22 cellular contexts compared by ENCODE assay signal in the genomic region with DNA sequence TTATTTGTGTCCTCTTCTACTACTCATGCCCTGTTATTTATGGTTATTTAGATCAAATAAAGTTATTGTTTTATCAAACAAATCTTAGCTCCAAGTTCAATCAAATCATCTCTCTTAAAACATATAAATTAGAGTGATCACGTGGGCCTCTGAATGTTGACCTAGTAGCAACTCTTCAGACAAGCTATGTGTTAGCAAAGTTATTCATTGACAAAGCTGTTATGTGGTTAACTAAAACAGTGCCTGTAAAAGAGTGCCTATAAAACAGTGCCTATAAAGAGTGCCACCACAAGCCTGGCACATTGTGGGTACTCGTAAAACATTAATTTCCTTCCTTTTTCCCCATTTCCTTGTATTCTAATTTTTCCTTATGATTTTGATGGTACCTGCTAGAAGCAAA.
"Had no signal": no experiment of that assay in that cellular context is flagged by ENCODE, and none has a peak within 500 bp of the region (broad histone marks: within the 10 kb centered on the region; RNA-seq: fewer than 3 reads in every experiment).

No MANE protein-coding gene starts in this region.

- H3K36me3 ChIP-seq: cardiac muscle cell, sigmoid colon, transverse colon, vagina had no signal

- H3K9me3 ChIP-seq: sigmoid colon, transverse colon, vagina had no signal

- H3K27me3 ChIP-seq: cardiac muscle cell, sigmoid colon, transverse colon, vagina had no signal

- H3K27ac ChIP-seq: cardiac muscle cell, sigmoid colon, transverse colon, vagina had no signal

- ATAC-seq: activated T-cell treated with anti-CD3 and anti-CD28 coated beads, Interleukin-2, amount 50 U/mL, for 72 hours; stimulated activated naive B cell treated with anti-CD40 and anti-IgM and Interleukin-4, amounts not matched to agents 10 μg/mL and 1 μg/mL and 100 μg/mL, for 72 hours; T-helper 17 cell had no signal

- DNase-seq: activated CD4-positive, alpha-beta memory T cell treated with anti-CD3 and anti-CD28 coated beads for 36 hours; activated CD4-positive, alpha-beta T cell treated with anti-CD3 and anti-CD28 coated beads for 48 hours; activated effector memory CD4-positive, alpha-beta T cell treated with Interleukin-2 at 50 U/mL for 16 hours; activated naive CD4-positive, alpha-beta T cell treated with anti-CD3 and anti-CD28 coated beads, Interleukin-2, amount 10 ng/mL, durations not matched to agents 7 days and 5 days; activated T-cell treated with anti-CD3 and anti-CD28 coated beads, Interleukin-2, amount 50 U/mL, for 72 hours; effector CD4-positive, alpha-beta T cell; erythroblast; foreskin fibroblast; kidney; occipital lobe; posterior cingulate gyrus; retina; sigmoid colon; stimulated activated CD4-positive, alpha-beta T cell treated with anti-CD3 and anti-CD28 coated beads, Interleukin-2, amount 100 ng/mL, for 48 hours; stimulated activated CD8-positive, alpha-beta memory T cell treated with anti-CD3 and anti-CD28 coated beads, Interleukin-4, amount 100 ng/mL, for 48 hours; stimulated activated naive B cell treated with anti-CD40 and anti-IgM and Interleukin-4, amounts not matched to agents 10 μg/mL and 1 μg/mL and 100 μg/mL, for 72 hours; T-helper 17 cell; transverse colon had no signal

- H3K4me1 ChIP-seq: sigmoid colon, vagina had no signal

- H3K4me3 ChIP-seq: cardiac muscle cell, sigmoid colon, smooth muscle cell, transverse colon, vagina had no signal

- FAIRE-seq: endometrium, kidney had no signal
